In the genomic region with DNA sequence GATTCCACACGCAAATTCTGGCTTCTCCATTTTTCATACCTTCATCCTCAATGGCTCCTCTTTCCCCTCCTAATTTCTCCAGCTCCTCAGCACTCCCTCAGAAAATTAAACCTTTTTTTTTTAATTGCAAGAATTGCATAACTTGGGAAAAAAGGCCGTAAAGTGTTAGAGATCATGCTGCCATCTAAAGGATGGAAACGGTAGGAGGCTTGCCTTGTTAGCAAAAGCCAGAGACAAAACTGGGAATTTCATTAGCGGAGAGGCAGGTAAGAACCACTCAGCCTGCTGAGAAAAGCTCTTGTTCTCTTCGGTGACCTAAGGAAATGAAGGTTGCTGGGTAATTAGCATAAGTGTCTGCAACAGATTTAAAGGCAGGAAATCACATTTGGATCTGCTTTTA, we compare ENCODE assay signal across 8 cellular contexts.
A peak's percentile ranks its signal among the peaks of the same experiment; 100 is the strongest.
DNase-seq lines count a peak whose midpoint lies in the region; ATAC-seq, FAIRE-seq and TF ChIP-seq lines count a peak whose summit lies in the region.

No MANE protein-coding gene starts in this region.

- H3K4me3 ChIP-seq in A549 (no peak overlapping the region), astrocyte of the spinal cord (ENCODE audit: low read depth, low read length) (no peak overlapping the region), kidney epithelial cell (ENCODE audit: low read depth, low read length) (no peak overlapping the region)

- DNase-seq in A549 (ENCODE audit: low read depth in 1 of 2, low spot score in 1 of 2) = peak; percentile 16 to 69
- DNase-seq in HS-5 (ENCODE audit: low read depth) = peak; percentile 16
- peak; percentile 61 for DNase-seq in astrocyte of the spinal cord (ENCODE audit: low read depth, low spot score)
- peak; percentile 19 for DNase-seq in kidney epithelial cell (ENCODE audit: low read depth)
- DNase-seq in activated naive CD4-positive, alpha-beta T cell treated with anti-CD3 and anti-CD28 coated beads, Interleukin-2, amount 10 ng/mL, durations not matched to agents 7 days and 5 days = no peak
- no peak for DNase-seq in stimulated activated CD4-positive, alpha-beta T cell treated with anti-CD3 and anti-CD28 coated beads, Interleukin-4, amount 100 ng/mL, for 24 hours

- peak; percentile 54 for TF ChIP-seq CTCF in A549 (IDR thresholded peaks at IDR 0.05)
- peak; percentile 76 for TF ChIP-seq CTCF in astrocyte of the spinal cord (IDR thresholded peaks at IDR 0.05; ENCODE audit: low read depth, low read length)
- TF ChIP-seq CTCF in kidney epithelial cell (IDR thresholded peaks at IDR 0.05; ENCODE audit: insufficient read depth, low read length, poor library complexity, severe bottlenecking) = peak; percentile 62

- H3K27ac ChIP-seq in A549 = no peak overlapping the region

- no peak for TF ChIP-seq EP300 in A549 (IDR thresholded peaks at IDR 0.05)

- H3K4me2 ChIP-seq in A549 = no peak overlapping the region

- ATAC-seq in A549 (peak in 1 of 2 experiments; percentile 74; a peak in 4 of 6 replicates), HG03159 (IDR thresholded peaks at IDR 0.05; ENCODE audit: unreplicated experiment) (no peak), HG03039 (IDR thresholded peaks at IDR 0.05; ENCODE audit: unreplicated experiment) (no peak)

- FAIRE-seq in A549 (lab: Jason Lieb, UNC) = peak; percentile 78

- peaks cover 3% of the 10 kb centered on the region for H3K9me3 Mint-ChIP-seq in activated naive CD4-positive, alpha-beta T cell treated with anti-CD3 and anti-CD28 coated beads, Interleukin-2, amount 10 ng/mL, durations not matched to agents 7 days and 5 days

- in situ Hi-C loops in astrocyte of the spinal cord (cut with HindIII; ENCODE audit: low sequenced_read_pairs) = no loop called here

- H3K36me3 ChIP-seq in kidney epithelial cell (ENCODE audit: control insufficient read depth, insufficient read depth, low read length) = no peaks in the 10 kb centered on the region

- peak; percentile 64 to 68 for TF ChIP-seq RAD21 in A549 (conservative IDR thresholded peaks at IDR 0.05 in 1 of 2, IDR thresholded peaks at IDR 0.05 in 1 of 2)

- no peaks in the 10 kb centered on the region for H3K27me3 Mint-ChIP-seq in activated naive CD4-positive, alpha-beta T cell treated with anti-CD3 and anti-CD28 coated beads, Interleukin-2, amount 10 ng/mL, durations not matched to agents 7 days and 5 days

- H3K4me3 Mint-ChIP-seq in activated naive CD4-positive, alpha-beta T cell treated with anti-CD3 and anti-CD28 coated beads, Interleukin-2, amount 10 ng/mL, durations not matched to agents 7 days and 5 days = no peak overlapping the region

- no peak for TF ChIP-seq POLR2A in A549 (IDR thresholded peaks at IDR 0.05; ENCODE audit: low read length)

- H3K27me3 ChIP-seq in kidney epithelial cell (ENCODE audit: control insufficient read depth, insufficient read depth, low read length) = no peaks in the 10 kb centered on the region

- H3K9me3 ChIP-seq in A549 = no peaks in the 10 kb centered on the region

- CTCF ChIA-PET in A549 (lab: Yijun Ruan, JAX) = interaction anchor here (0.6 to 1.2 kb wide), 6 partner anchors 18 to 1095 kb away, joined by 3 to 5 read pairs (median 4); no protein-coding TSS in a partner anchor
- CTCF ChIA-PET in activated naive CD4-positive, alpha-beta T cell treated with anti-CD3 and anti-CD28 coated beads, Interleukin-2, amount 10 ng/mL, durations not matched to agents 7 days and 5 days (lab: Charles Lee) = no interaction called here

- H3K4me1 Mint-ChIP-seq in activated naive CD4-positive, alpha-beta T cell treated with anti-CD3 and anti-CD28 coated beads, Interleukin-2, amount 10 ng/mL, durations not matched to agents 7 days and 5 days = no peaks in the 10 kb centered on the region

- H3K4me1 ChIP-seq in A549 = no peaks in the 10 kb centered on the region

- H3K27ac Mint-ChIP-seq in activated naive CD4-positive, alpha-beta T cell treated with anti-CD3 and anti-CD28 coated beads, Interleukin-2, amount 10 ng/mL, durations not matched to agents 7 days and 5 days = no peak overlapping the region

- WGBS in A549 (ENCODE audit: missing lambda C conversion rate) = 22% methylated on average over 5 of the region's 5 CpGs

- peaks cover 1% of the 10 kb centered on the region for H3K36me3 Mint-ChIP-seq in activated naive CD4-positive, alpha-beta T cell treated with anti-CD3 and anti-CD28 coated beads, Interleukin-2, amount 10 ng/mL, durations not matched to agents 7 days and 5 days

- POLR2A ChIA-PET in A549 (lab: Yijun Ruan, JAX) = no interaction called here

TF ChIP-seq in A549, 52 proteins besides CTCF, POLR2A, EP300 and RAD21:
- TF ChIP-seq CEBPB (IDR thresholded peaks at IDR 0.05) = peak; percentile 57 to 83; a peak in 3 of 4 replicates
- TF ChIP-seq KDM1A (IDR thresholded peaks at IDR 0.05; ENCODE audit: low read depth) = no peak
- peak; percentile 53 for TF ChIP-seq SMC3 (IDR thresholded peaks at IDR 0.05)
- no peak for TF ChIP-seq GATA3 (IDR thresholded peaks at IDR 0.05; ENCODE audit: borderline replicate concordance)
- TF ChIP-seq POLR2AphosphoS2 (conservative IDR thresholded peaks at IDR 0.05; ENCODE audit: low read length) = no peak
- no peak for TF ChIP-seq TFCP2L1 (CRISPR knock-in tag; IDR thresholded peaks at IDR 0.05)

Comparison
In these comparisons a context has a peak if more than half of its experiments do, and no peak if none do; other contexts are left out.
1. DNase-seq: peak in A549 (2 of 2), HS-5 (single experiment), astrocyte of the spinal cord (single experiment) and kidney epithelial cell (single experiment); none in activated naive CD4-positive, alpha-beta T cell treated with anti-CD3 and anti-CD28 coated beads, Interleukin-2, amount 10 ng/mL, durations not matched to agents 7 days and 5 days (single experiment) and stimulated activated CD4-positive, alpha-beta T cell treated with anti-CD3 and anti-CD28 coated beads, Interleukin-4, amount 100 ng/mL, for 24 hours (single experiment).
2. Peak in every context shown above with its lines, with median percentiles within 50 percentile points of each other: CTCF ChIP-seq.